Comparison of ENCODE assay signal across 22 cellular contexts in genomic region chr11:3969200-3969599, GRCh38.
DNase-seq lines count a peak whose midpoint lies in the region; ATAC-seq lines count a peak whose summit lies in the region.
"Had no signal": no experiment of that assay in that cellular context is flagged by ENCODE, and none has a peak within 500 bp of the region (broad histone marks: within the 10 kb centered on the region; RNA-seq: fewer than 3 reads in every experiment).

No MANE protein-coding gene starts in this region.

- H3K27ac ChIP-seq in trophoblast cell (ENCODE audit: low read depth, low read length), result no peak overlapping the region
- H3K27ac ChIP-seq: C4-2B, neural progenitor cell, psoas muscle, SJSA1 had no signal

- no peak overlapping the region for H2AK5ac ChIP-seq in trophoblast cell (ENCODE audit: low read length)

- no peak overlapping the region for H3K18ac ChIP-seq in trophoblast cell (ENCODE audit: low read length)

- peak in 1 of 2 donors; percentile 5 for ATAC-seq in activated T-cell treated with anti-CD3 and anti-CD28 coated beads, Interleukin-2, amount 50 U/mL, for 72 hours (replicated peaks in 1 of 2)
- ATAC-seq in activated T-cell treated with anti-CD3 and anti-CD28 coated beads, Interleukin-2, amount 50 U/mL, for 4 hours, result no peak
- ATAC-seq in T-cell (replicated peaks in 1 of 4) (no peak), HG03095 (IDR thresholded peaks at IDR 0.05; ENCODE audit: unreplicated experiment) (no peak)
- no peak for ATAC-seq in central memory CD8-positive, alpha-beta T cell (replicated peaks; ENCODE audit: extremely low read depth, poor library complexity, severe bottlenecking)
- peak; percentile 2 for ATAC-seq in stimulated activated naive CD8-positive, alpha-beta T cell treated with anti-CD3 and anti-CD28 coated beads, Interleukin-15, amount 100 ng/mL, for 72 hours
- ATAC-seq: HCT116, psoas muscle had no signal

- no peaks in the 10 kb centered on the region for H3K4me1 ChIP-seq in trophoblast cell (ENCODE audit: control insufficient read depth in 1 of 2, insufficient read depth in 2 of 2, low read length in 2 of 2)
- H3K4me1 ChIP-seq: Peyer's patch, SJSA1 had no signal

- H3K9ac ChIP-seq in trophoblast cell (ENCODE audit: low read length), result no peak overlapping the region
- H3K9ac ChIP-seq: neural progenitor cell had no signal

- H3K27me3 ChIP-seq in trophoblast cell (ENCODE audit: insufficient read depth, low read length), result no peaks in the 10 kb centered on the region
- H3K27me3 ChIP-seq: neural progenitor cell, Peyer's patch, SJSA1 had no signal

- H3K9me3 ChIP-seq in trophoblast cell (ENCODE audit: insufficient read depth, low read depth, low read length), result no peaks in the 10 kb centered on the region
- H3K9me3 ChIP-seq: Peyer's patch, psoas muscle, SJSA1 had no signal

- no peaks in the 10 kb centered on the region for H3K36me3 ChIP-seq in trophoblast cell (ENCODE audit: control insufficient read depth in 1 of 2, insufficient read depth in 2 of 2, low read length in 2 of 2)
- H3K36me3 ChIP-seq: neural progenitor cell, SJSA1 had no signal

- H2BK120ac ChIP-seq in trophoblast cell (ENCODE audit: insufficient read depth, low read length, poor library complexity), result no peak overlapping the region

- H3K27me3 Mint-ChIP-seq in activated T-cell treated with anti-CD3 and anti-CD28 coated beads, Interleukin-2, amount 50 U/mL, for 72 hours (ENCODE audit: low read depth), result no peaks in the 10 kb centered on the region
- H3K27me3 Mint-ChIP-seq in activated T-cell treated with anti-CD3 and anti-CD28 coated beads, Interleukin-2, amount 50 U/mL, for 4 hours (ENCODE audit: low read depth), result no peaks in the 10 kb centered on the region
- no peaks in the 10 kb centered on the region for H3K27me3 Mint-ChIP-seq in T-cell
- H3K27me3 Mint-ChIP-seq in central memory CD8-positive, alpha-beta T cell, result no peaks in the 10 kb centered on the region
- no peaks in the 10 kb centered on the region for H3K27me3 Mint-ChIP-seq in stimulated activated naive CD8-positive, alpha-beta T cell treated with anti-CD3 and anti-CD28 coated beads, Interleukin-15, amount 100 ng/mL, for 72 hours

- H3K27ac Mint-ChIP-seq in activated T-cell treated with anti-CD3 and anti-CD28 coated beads, Interleukin-2, amount 50 U/mL, for 72 hours, result peak overlapping the region; percentile 98
- H3K27ac Mint-ChIP-seq in T-cell, result peak overlapping the region; percentile 51 to 71
- H3K27ac Mint-ChIP-seq in central memory CD8-positive, alpha-beta T cell (ENCODE audit: low read depth), result peak overlapping the region; percentile 20
- H3K27ac Mint-ChIP-seq in stimulated activated naive CD8-positive, alpha-beta T cell treated with anti-CD3 and anti-CD28 coated beads, Interleukin-15, amount 100 ng/mL, for 72 hours, result peak overlapping the region; percentile 99 to 100
- H3K27ac Mint-ChIP-seq: mesothelial cell of epicardium had no signal

- no CpG with 5 or more reads among the region's 3 CpGs for WGBS in trophoblast cell (ENCODE audit: extremely low coverage, insufficient coverage, insufficient read length)

- no peaks in the 10 kb centered on the region for H3K79me1 ChIP-seq in trophoblast cell (ENCODE audit: low read length)

- H3K23ac ChIP-seq in trophoblast cell (ENCODE audit: low read length), result no peak overlapping the region

- H3K4ac ChIP-seq in trophoblast cell (ENCODE audit: low read depth, low read length), result no peak overlapping the region

- no peak overlapping the region for H4K91ac ChIP-seq in trophoblast cell (ENCODE audit: low read depth, low read length)

- no peak overlapping the region for H2AFZ ChIP-seq in trophoblast cell (ENCODE audit: insufficient read depth, low read length, poor library complexity)
- H2AFZ ChIP-seq: neural progenitor cell had no signal

- H3K9me3 Mint-ChIP-seq in activated T-cell treated with anti-CD3 and anti-CD28 coated beads, Interleukin-2, amount 50 U/mL, for 72 hours, result no peaks in the 10 kb centered on the region
- no peaks in the 10 kb centered on the region for H3K9me3 Mint-ChIP-seq in activated T-cell treated with anti-CD3 and anti-CD28 coated beads, Interleukin-2, amount 50 U/mL, for 4 hours
- H3K9me3 Mint-ChIP-seq in T-cell, result no peaks in the 10 kb centered on the region
- H3K9me3 Mint-ChIP-seq in central memory CD8-positive, alpha-beta T cell, result no peaks in the 10 kb centered on the region
- H3K9me3 Mint-ChIP-seq in stimulated activated naive CD8-positive, alpha-beta T cell treated with anti-CD3 and anti-CD28 coated beads, Interleukin-15, amount 100 ng/mL, for 72 hours, result no peaks in the 10 kb centered on the region
- H3K9me3 Mint-ChIP-seq: mesothelial cell of epicardium, neural progenitor cell had no signal

- no peak overlapping the region for H3K4me2 ChIP-seq in trophoblast cell (ENCODE audit: low read length)
- H3K4me2 ChIP-seq: neural progenitor cell had no signal

- peaks cover 83% of the 10 kb centered on the region for H3K4me1 Mint-ChIP-seq in activated T-cell treated with anti-CD3 and anti-CD28 coated beads, Interleukin-2, amount 50 U/mL, for 72 hours (ENCODE audit: low read depth)
- peaks cover 74% of the 10 kb centered on the region for H3K4me1 Mint-ChIP-seq in activated T-cell treated with anti-CD3 and anti-CD28 coated beads, Interleukin-2, amount 50 U/mL, for 4 hours (ENCODE audit: low read depth)
- H3K4me1 Mint-ChIP-seq in T-cell, result peaks cover 80 to 83% (median 82%) of the 10 kb centered on the region in 3 donors
- H3K4me1 Mint-ChIP-seq in central memory CD8-positive, alpha-beta T cell, result peaks cover 69% of the 10 kb centered on the region
- H3K4me1 Mint-ChIP-seq in stimulated activated naive CD8-positive, alpha-beta T cell treated with anti-CD3 and anti-CD28 coated beads, Interleukin-15, amount 100 ng/mL, for 72 hours, result peaks cover 90% of the 10 kb centered on the region
- H3K4me1 Mint-ChIP-seq: neural progenitor cell had no signal

- no peak overlapping the region for H3K4me3 ChIP-seq in trophoblast cell (ENCODE audit: low read depth, low read length)
- H3K4me3 ChIP-seq: neural progenitor cell, Peyer's patch, psoas muscle, SJSA1, skin epidermis had no signal

- CTCF ChIA-PET in T-cell (lab: Charles Lee), result interaction anchor here in 1 of 2 donors (1.6 to 2.0 kb wide), 2 partner anchors 114 to 120 kb away, joined by 7 read pairs; no protein-coding TSS in a partner anchor

- no peak overlapping the region for H4K12ac ChIP-seq in trophoblast cell (ENCODE audit: low read depth, low read length)

- H2BK12ac ChIP-seq in trophoblast cell (ENCODE audit: low read length), result no peak overlapping the region

- H4K8ac ChIP-seq in trophoblast cell (ENCODE audit: low read depth, low read length), result no peak overlapping the region

- H3K36me3 Mint-ChIP-seq in activated T-cell treated with anti-CD3 and anti-CD28 coated beads, Interleukin-2, amount 50 U/mL, for 72 hours (ENCODE audit: insufficient read depth in 2 of 2), result peaks cover 15 to 18% of the 10 kb centered on the region in 2 donors
- H3K36me3 Mint-ChIP-seq in activated T-cell treated with anti-CD3 and anti-CD28 coated beads, Interleukin-2, amount 50 U/mL, for 4 hours (ENCODE audit: insufficient read depth), result peaks cover 30% of the 10 kb centered on the region
- H3K36me3 Mint-ChIP-seq in T-cell, result peaks cover 52% of the 10 kb centered on the region
- H3K36me3 Mint-ChIP-seq in central memory CD8-positive, alpha-beta T cell (ENCODE audit: insufficient read depth), result peaks cover 9% of the 10 kb centered on the region

- POLR2A ChIA-PET in T-cell (lab: Charles Lee), result interaction anchor here (0.6 to 1.7 kb wide), 3 partner anchors 11 to 39 kb away, joined by 3 read pairs; no protein-coding TSS in a partner anchor

- no peak overlapping the region for H3K14ac ChIP-seq in trophoblast cell (ENCODE audit: low read length)

- peak overlapping the region; percentile 74 to 83 for H3K4me3 Mint-ChIP-seq in activated T-cell treated with anti-CD3 and anti-CD28 coated beads, Interleukin-2, amount 50 U/mL, for 72 hours
- no peak overlapping the region for H3K4me3 Mint-ChIP-seq in activated T-cell treated with anti-CD3 and anti-CD28 coated beads, Interleukin-2, amount 50 U/mL, for 4 hours
- peak overlapping the region in 1 of 3 donors; percentile 67 for H3K4me3 Mint-ChIP-seq in T-cell
- peak overlapping the region; percentile 27 for H3K4me3 Mint-ChIP-seq in central memory CD8-positive, alpha-beta T cell
- H3K4me3 Mint-ChIP-seq in stimulated activated naive CD8-positive, alpha-beta T cell treated with anti-CD3 and anti-CD28 coated beads, Interleukin-15, amount 100 ng/mL, for 72 hours, result peak overlapping the region; percentile 63 to 74
- H3K4me3 Mint-ChIP-seq: mesothelial cell of epicardium, neural progenitor cell had no signal

- DNase-seq in activated T-cell treated with anti-CD3 and anti-CD28 coated beads, Interleukin-2, amount 50 U/mL, for 72 hours, result no peak
- DNase-seq in activated T-cell treated with anti-CD3 and anti-CD28 coated beads, Interleukin-2, amount 50 U/mL, for 4 hours, result no peak
- DNase-seq in T-cell (no peak), NCI-H510A (lab: John Stamatoyannopoulos, UW) (no peak), trophoblast cell (no peak)
- DNase-seq in central memory CD8-positive, alpha-beta T cell (ENCODE audit: low spot score in 2 of 2), result no peak
- DNase-seq in stimulated activated naive CD8-positive, alpha-beta T cell treated with anti-CD3 and anti-CD28 coated beads, Interleukin-15, amount 100 ng/mL, for 72 hours, result no peak
- DNase-seq: activated CD4-positive, CD25-positive, alpha-beta regulatory T cell treated with anti-CD3 and anti-CD28 coated beads, Interleukin-2, amount 50 U/mL, for 72 hours; activated T-cell treated with anti-CD3 and anti-CD28 coated beads for 4 hours; caudate nucleus; NCI-H187 treated with DMSO at 0.1 percent for 48 hours; NCI-H345; NK-92 treated with Interleukin-12 subunit alpha and Interleukin-12 subunit beta, amount 100 ng/mL, for 24 hours; Peyer's patch; psoas muscle had no signal

- H3K79me2 ChIP-seq in trophoblast cell (ENCODE audit: control insufficient read depth, insufficient read depth, low read length, poor library complexity), result no peaks in the 10 kb centered on the region

- no peak overlapping the region for H2BK5ac ChIP-seq in trophoblast cell (ENCODE audit: low read depth, low read length, poor library complexity)

Comparison
In these comparisons a context has a peak if more than half of its experiments do, and no peak if none do; other contexts are left out.
1. H3K27ac Mint-ChIP-seq: peak in every context shown above with its lines; median percentile 100 in stimulated activated naive CD8-positive, alpha-beta T cell treated with anti-CD3 and anti-CD28 coated beads, Interleukin-15, amount 100 ng/mL, for 72 hours; 98 in activated T-cell treated with anti-CD3 and anti-CD28 coated beads, Interleukin-2, amount 50 U/mL, for 72 hours; 61 in T-cell; 20 in central memory CD8-positive, alpha-beta T cell.